1 cellular context compared by ENCODE assay signal in genomic region chr9:130780865-130781504, GRCh38.
TF ChIP-seq lines count a peak whose summit lies in the region.

No MANE protein-coding gene starts in this region.

TF ChIP-seq in A549, 52 proteins besides CTCF, POLR2A, EP300 and RAD21 (continued from another document):
- no peak for TF ChIP-seq E2F6 (IDR thresholded peaks at IDR 0.05; ENCODE audit: borderline replicate concordance, low read depth)
- TF ChIP-seq JUNB (IDR thresholded peaks at IDR 0.05), result peak; percentile 63; the same call in 1 of the 2 replicates
- no peak for TF ChIP-seq RCOR1 (IDR thresholded peaks at IDR 0.05; ENCODE audit: low read depth, low read length)
- TF ChIP-seq NR3C1 (IDR thresholded peaks at IDR 0.05), result no peak
- TF ChIP-seq FOSL2 (IDR thresholded peaks at IDR 0.05), result peak; percentile 63
- TF ChIP-seq FOSL2 (CRISPR knock-in tag; IDR thresholded peaks at IDR 0.05), result peak; percentile 91
- TF ChIP-seq RARB (CRISPR knock-in tag; IDR thresholded peaks at IDR 0.05), result no peak
- TF ChIP-seq CEBPB (IDR thresholded peaks at IDR 0.05), result peak; percentile 57 to 86; a peak in 3 of 4 replicates
- no peak for TF ChIP-seq PHF8 (IDR thresholded peaks at IDR 0.05; ENCODE audit: borderline replicate concordance, low read depth)
- no peak for TF ChIP-seq EHF (CRISPR knock-in tag; IDR thresholded peaks at IDR 0.05)
- TF ChIP-seq GATA3 (IDR thresholded peaks at IDR 0.05; ENCODE audit: borderline replicate concordance), result no peak; the same call in 1 of the 2 replicates
- TF ChIP-seq ATOH8 (CRISPR knock-in tag; IDR thresholded peaks at IDR 0.05; ENCODE audit: low read depth), result no peak
- no peak for TF ChIP-seq HEYL (CRISPR knock-in tag; IDR thresholded peaks at IDR 0.05)
- no peak for TF ChIP-seq MAFK (IDR thresholded peaks at IDR 0.05; ENCODE audit: partially characterized antibody)
- TF ChIP-seq MAZ (IDR thresholded peaks at IDR 0.05; ENCODE audit: borderline replicate concordance, low read depth, low read length), result no peak
- no peak for TF ChIP-seq HOXB13 (CRISPR knock-in tag; IDR thresholded peaks at IDR 0.05; ENCODE audit: low read depth)
- TF ChIP-seq TP53 (CRISPR knock-in tag; IDR thresholded peaks at IDR 0.05), result no peak
- TF ChIP-seq CHD2 (IDR thresholded peaks at IDR 0.05; ENCODE audit: low read length, partially characterized antibody), result no peak
- TF ChIP-seq ZC3H11A (IDR thresholded peaks at IDR 0.05), result no peak
TF ChIP-seq in A549: peak in this region for 7.
